ENCODE assay signal across 8 cellular contexts in the genomic region with DNA sequence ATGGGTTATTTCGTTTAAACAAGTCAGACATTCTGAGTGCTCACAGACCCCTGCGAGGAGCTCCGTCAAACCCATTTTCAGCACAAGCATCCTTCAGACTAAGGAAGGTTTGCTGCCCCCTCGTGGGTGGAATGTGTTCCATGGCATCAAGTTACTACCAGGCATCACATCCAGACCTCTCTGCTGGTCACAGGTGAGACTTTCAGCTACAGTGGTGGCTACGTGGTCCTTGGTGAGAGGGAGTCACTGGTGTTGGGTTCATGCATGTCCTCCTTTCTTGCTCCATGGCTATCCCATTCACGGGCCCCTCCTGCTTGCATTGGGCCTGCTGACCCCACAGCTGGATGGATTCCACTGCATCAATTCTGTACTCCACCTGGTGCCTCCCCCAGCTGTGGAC. TPM values are rescaled to one million over a fixed set of nuclear protein-coding genes. Genes with fewer than 3 reads are reported as not detected.
DNase-seq lines count a peak whose midpoint lies in the region.

No MANE protein-coding gene starts in this region.

- no peaks in the 10 kb centered on the region for H3K36me3 ChIP-seq in mesenchymal stem cell (ENCODE audit: control insufficient read depth in 1 of 2, insufficient read depth in 2 of 2, low read depth in 1 of 2, low read length in 2 of 2)

- H2BK5ac ChIP-seq in mesenchymal stem cell (ENCODE audit: low read depth, low read length, poor library complexity, severe bottlenecking) = no peak overlapping the region

- H3K14ac ChIP-seq in mesenchymal stem cell (ENCODE audit: low read length in 2 of 2) = no peak overlapping the region

- H3K9me3 ChIP-seq in mesenchymal stem cell (ENCODE audit: control insufficient read depth, low read length) = no peaks in the 10 kb centered on the region

- H3K4me2 ChIP-seq in mesenchymal stem cell (ENCODE audit: low read length, poor library complexity, severe bottlenecking) = no peak overlapping the region

- no peak overlapping the region for H2AFZ ChIP-seq in mesenchymal stem cell (ENCODE audit: low read depth, low read length)

- H3K4ac ChIP-seq in mesenchymal stem cell (ENCODE audit: low read depth in 1 of 2, low read length in 2 of 2) = no peak overlapping the region

- H4K91ac ChIP-seq in mesenchymal stem cell (ENCODE audit: low read length) = no peak overlapping the region

- H3K79me1 ChIP-seq in mesenchymal stem cell (replicated peaks; ENCODE audit: low read length, poor library complexity, severe bottlenecking) = no peaks in the 10 kb centered on the region

- H2BK15ac ChIP-seq in mesenchymal stem cell (ENCODE audit: low read depth, poor library complexity, severe bottlenecking) = no peak overlapping the region

- no peak overlapping the region for H3K4me3 ChIP-seq in mesenchymal stem cell (ENCODE audit: insufficient read depth in 1 of 2, low read depth in 1 of 2, low read length in 2 of 2)

- no peaks in the 10 kb centered on the region for H3K4me1 ChIP-seq in mesenchymal stem cell (ENCODE audit: control insufficient read depth, insufficient read depth, low read depth, low read length)

- H3K27me3 ChIP-seq in mesenchymal stem cell (ENCODE audit: control insufficient read depth in 1 of 2, insufficient read depth in 1 of 2, low read length in 2 of 2) = peaks cover 0 to 12% of the 10 kb centered on the region in 2 experiments

- no peak overlapping the region for H4K8ac ChIP-seq in mesenchymal stem cell (ENCODE audit: low read length)

- DNase-seq in NK-92 treated with Interleukin-12 subunit alpha and Interleukin-12 subunit beta, amount 100 ng/mL, for 24 hours (lab: John Stamatoyannopoulos, UW) = peak; percentile 40
- DNase-seq in NK-92 (lab: John Stamatoyannopoulos, UW; ENCODE audit: unreplicated experiment) (no peak), NCI-H226 (peak; percentile 53), mesenchymal stem cell (peak; percentile 52), cortex of kidney (lab: John Stamatoyannopoulos, UW) (no peak)
- peak; percentile 62 for DNase-seq in activated CD4-positive, alpha-beta T cell treated with anti-CD3 and anti-CD28 coated beads, Interleukin-2, amount 50 U/mL, for 1 hour
- peak; percentile 48 for DNase-seq in effector CD4-positive, alpha-beta T cell
- peak; percentile 26 to 48 for DNase-seq in stimulated activated CD8-positive, alpha-beta memory T cell treated with anti-CD3 and anti-CD28 coated beads, Interleukin-2, amount 100 ng/mL, for 1 hour (ENCODE audit: low read depth in 2 of 2)

- H3K18ac ChIP-seq in mesenchymal stem cell (ENCODE audit: low read depth in 1 of 2, low read length in 2 of 2) = no peak overlapping the region

- H3K9ac ChIP-seq in mesenchymal stem cell (ENCODE audit: low read length) = no peak overlapping the region

- 2% methylated on average over 6 of the region's 6 CpGs for WGBS in mesenchymal stem cell

- H3K27ac ChIP-seq in mesenchymal stem cell (ENCODE audit: low read length, poor library complexity, severe bottlenecking) = no peak overlapping the region

- no peak overlapping the region for H2AK5ac ChIP-seq in mesenchymal stem cell (ENCODE audit: low read length, severe bottlenecking)

- H3K23ac ChIP-seq in mesenchymal stem cell (ENCODE audit: low read length in 2 of 2) = no peak overlapping the region

- no peak overlapping the region for H2BK12ac ChIP-seq in mesenchymal stem cell (ENCODE audit: low read length in 2 of 2)

- H2BK120ac ChIP-seq in mesenchymal stem cell (ENCODE audit: low read depth, low read length) = no peak overlapping the region

RNA-seq across cellular contexts. Expression of a gene that starts 9.1 kb away (rescaled TPM):
- polyA plus RNA-seq in mesenchymal stem cell (2013, experiment 1 of 2) = not detected
- polyA plus RNA-seq in mesenchymal stem cell (2013, experiment 2 of 2) = not detected

RNA-seq across cellular contexts. Expression of a gene that starts 14.8 kb away (rescaled TPM):
- polyA plus RNA-seq in mesenchymal stem cell (2013, experiment 1 of 2) = not detected
- not detected for polyA plus RNA-seq in mesenchymal stem cell (2013, experiment 2 of 2)

RNA-seq across cellular contexts. Expression of a gene that starts 23.5 kb away (rescaled TPM):
- not detected for polyA plus RNA-seq in mesenchymal stem cell (2013, experiment 1 of 2)
- polyA plus RNA-seq in mesenchymal stem cell (2013, experiment 2 of 2) = not detected

RNA-seq across cellular contexts. Expression of a gene that starts 43.3 kb away (rescaled TPM):
- polyA plus RNA-seq in mesenchymal stem cell (2013, experiment 1 of 2) = not detected
- polyA plus RNA-seq in mesenchymal stem cell (2013, experiment 2 of 2) = not detected

RNA-seq across cellular contexts. Expression of a gene that starts 46.8 kb away (rescaled TPM):
- not detected for polyA plus RNA-seq in mesenchymal stem cell (2013, experiment 1 of 2)
- not detected for polyA plus RNA-seq in mesenchymal stem cell (2013, experiment 2 of 2)

Comparison
In these comparisons a context has a peak if more than half of its experiments do, and no peak if none do; other contexts are left out.
1. DNase-seq: peak in NK-92 treated with Interleukin-12 subunit alpha and Interleukin-12 subunit beta, amount 100 ng/mL, for 24 hours (single experiment), NCI-H226 (single experiment), activated CD4-positive, alpha-beta T cell treated with anti-CD3 and anti-CD28 coated beads, Interleukin-2, amount 50 U/mL, for 1 hour (single experiment), effector CD4-positive, alpha-beta T cell (single experiment), mesenchymal stem cell (single experiment) and stimulated activated CD8-positive, alpha-beta memory T cell treated with anti-CD3 and anti-CD28 coated beads, Interleukin-2, amount 100 ng/mL, for 1 hour (2 of 2); none in NK-92 (single experiment) and cortex of kidney (single experiment).